Comparison of ENCODE assay signal across 22 cellular contexts in the genomic region with DNA sequence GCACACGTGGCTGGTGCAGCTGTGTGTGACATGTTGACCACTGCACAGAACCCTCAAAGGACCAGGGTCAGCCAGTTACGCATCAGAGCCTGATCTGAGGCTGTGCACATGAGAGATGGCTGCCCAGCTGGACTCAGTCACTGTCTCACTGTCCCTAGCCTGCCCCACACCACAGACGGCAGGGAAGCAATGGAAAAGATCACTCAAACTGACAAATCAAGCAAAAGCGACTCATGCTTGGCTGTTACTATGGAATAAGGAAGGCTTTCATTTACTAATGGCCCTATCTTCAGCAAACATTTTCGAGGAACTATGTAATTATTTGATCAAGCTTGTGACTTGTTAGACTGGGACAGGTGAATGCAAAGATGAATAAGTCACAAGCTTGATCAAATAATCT.
DNase-seq lines count a peak whose midpoint lies in the region; ATAC-seq lines count a peak whose summit lies in the region.
"Had no signal": no experiment of that assay in that cellular context is flagged by ENCODE, and none has a peak within 500 bp of the region (broad histone marks: within the 10 kb centered on the region; RNA-seq: fewer than 3 reads in every experiment).

No MANE protein-coding gene starts in this region.

- peak; percentile 68 for DNase-seq in DMS53 (lab: John Stamatoyannopoulos, UW)
- DNase-seq in NCI-H69 (lab: John Stamatoyannopoulos, UW), result peak; percentile 64
- DNase-seq in kidney tubule cell (ENCODE audit: low spot score), result peak; percentile 40
- DNase-seq in stimulated activated effector memory CD8-positive, alpha-beta T cell treated with anti-CD3 and anti-CD28 coated beads, Interleukin-12 subunit alpha, Interleukin-12 subunit beta, amount 100 ng/mL, for 72 hours (ENCODE audit: low spot score in 2 of 2), result no peak
- no peak for DNase-seq in NCI-H82 (lab: John Stamatoyannopoulos, UW)
- DNase-seq in NCI-H748 (lab: John Stamatoyannopoulos, UW; ENCODE audit: unreplicated experiment), result no peak
- no peak for DNase-seq in T-helper 2 cell
- DNase-seq: activated CD4-positive, alpha-beta T cell treated with anti-CD3 and anti-CD28 coated beads for 1 hour; activated effector memory CD4-positive, alpha-beta T cell treated with anti-CD3 and anti-CD28 coated beads, Interleukin-2, amount 50 U/mL, for 16 hours; activated T-cell treated with anti-CD3 and anti-CD28 coated beads for 4 hours; CD4-positive, CD25-positive, alpha-beta regulatory T cell; cerebellar nuclear complex; GDM1; natural killer cell; NCI-H2081; NCI-H2227 treated with DMSO at 0.1 percent for 48 hours; NCI-H748 treated with DMSO at 0.1 percent for 48 hours; OCI-M1; SK-N-SH; spleen; substantia nigra had no signal

- peaks cover 66% of the 10 kb centered on the region for H3K36me3 Mint-ChIP-seq in stimulated activated effector memory CD8-positive, alpha-beta T cell treated with anti-CD3 and anti-CD28 coated beads, Interleukin-12 subunit alpha, Interleukin-12 subunit beta, amount 100 ng/mL, for 72 hours

- no peak for ATAC-seq in stimulated activated effector memory CD8-positive, alpha-beta T cell treated with anti-CD3 and anti-CD28 coated beads, Interleukin-12 subunit alpha, Interleukin-12 subunit beta, amount 100 ng/mL, for 72 hours
- ATAC-seq: natural killer cell had no signal

- peak overlapping the region; percentile 67 for H3K27ac Mint-ChIP-seq in stimulated activated effector memory CD8-positive, alpha-beta T cell treated with anti-CD3 and anti-CD28 coated beads, Interleukin-12 subunit alpha, Interleukin-12 subunit beta, amount 100 ng/mL, for 72 hours
- H3K27ac Mint-ChIP-seq: natural killer cell; T-helper 1 cell treated with Interleukin-12 subunit alpha and Interleukin-12 subunit beta and Interleukin-4 antibody, amounts not matched to agents 30 μg/mL and 1 μg/mL, for 36 hours had no signal

- no peaks in the 10 kb centered on the region for H3K9me3 Mint-ChIP-seq in stimulated activated effector memory CD8-positive, alpha-beta T cell treated with anti-CD3 and anti-CD28 coated beads, Interleukin-12 subunit alpha, Interleukin-12 subunit beta, amount 100 ng/mL, for 72 hours
- H3K9me3 Mint-ChIP-seq: CD4-positive, CD25-positive, alpha-beta regulatory T cell; natural killer cell; T-helper 1 cell treated with Interleukin-12 subunit alpha and Interleukin-12 subunit beta and Interleukin-4 antibody, amounts not matched to agents 30 μg/mL and 1 μg/mL, for 36 hours had no signal

- no peak overlapping the region for H3K4me3 Mint-ChIP-seq in stimulated activated effector memory CD8-positive, alpha-beta T cell treated with anti-CD3 and anti-CD28 coated beads, Interleukin-12 subunit alpha, Interleukin-12 subunit beta, amount 100 ng/mL, for 72 hours
- H3K4me3 Mint-ChIP-seq: CD4-positive, CD25-positive, alpha-beta regulatory T cell; natural killer cell; T-helper 1 cell treated with Interleukin-12 subunit alpha and Interleukin-12 subunit beta and Interleukin-4 antibody, amounts not matched to agents 30 μg/mL and 1 μg/mL, for 36 hours had no signal

- peaks cover 4% of the 10 kb centered on the region for H3K4me1 Mint-ChIP-seq in stimulated activated effector memory CD8-positive, alpha-beta T cell treated with anti-CD3 and anti-CD28 coated beads, Interleukin-12 subunit alpha, Interleukin-12 subunit beta, amount 100 ng/mL, for 72 hours
- H3K4me1 Mint-ChIP-seq: natural killer cell had no signal

Comparison
In these comparisons a context has a peak if more than half of its experiments do, and no peak if none do; other contexts are left out.
1. DNase-seq: peak in DMS53 (single experiment), NCI-H69 (single experiment) and kidney tubule cell (single experiment); none in stimulated activated effector memory CD8-positive, alpha-beta T cell treated with anti-CD3 and anti-CD28 coated beads, Interleukin-12 subunit alpha, Interleukin-12 subunit beta, amount 100 ng/mL, for 72 hours (0 of 2), NCI-H82 (single experiment), NCI-H748 (single experiment) and T-helper 2 cell (0 of 5).